ENCODE assay signal across 9 cellular contexts in genomic region chr6:39113788-39114187, GRCh38. TPM values are rescaled to one million over a fixed set of nuclear protein-coding genes. Genes with fewer than 3 reads are reported as not detected.
DNase-seq lines count a peak whose midpoint lies in the region; ATAC-seq and TF ChIP-seq lines count a peak whose summit lies in the region.
"Had no signal": no experiment of that assay in that cellular context is flagged by ENCODE, and none has a peak within 500 bp of the region (broad histone marks: within the 10 kb centered on the region; RNA-seq: fewer than 3 reads in every experiment).

No MANE protein-coding gene starts in this region.

- H3K9me3 Mint-ChIP-seq in activated T-cell treated with anti-CD3 and anti-CD28 coated beads, Interleukin-2, amount 50 U/mL, for 4 hours: no peaks in the 10 kb centered on the region

- H3K4me1 Mint-ChIP-seq in activated T-cell treated with anti-CD3 and anti-CD28 coated beads, Interleukin-2, amount 50 U/mL, for 4 hours (ENCODE audit: low read depth): peaks cover 59% of the 10 kb centered on the region

- H3K36me3 Mint-ChIP-seq in activated T-cell treated with anti-CD3 and anti-CD28 coated beads, Interleukin-2, amount 50 U/mL, for 4 hours (ENCODE audit: insufficient read depth): peaks cover 9% of the 10 kb centered on the region

- H3K9me2 ChIP-seq in hepatocyte (replicated peaks; ENCODE audit: insufficient read depth): no peaks in the 10 kb centered on the region

- peaks cover 24% of the 10 kb centered on the region for H3K79me2 ChIP-seq in hepatocyte

- no peak for TF ChIP-seq POLR2A in stomach (IDR thresholded peaks at IDR 0.05)

- no peak overlapping the region for H2AFZ ChIP-seq in hepatocyte

- no peak for TF ChIP-seq EP300 in stomach (IDR thresholded peaks at IDR 0.05)

- no peaks in the 10 kb centered on the region for H3K9me3 ChIP-seq in WERI-Rb-1 (ENCODE audit: severe bottlenecking)
- no peaks in the 10 kb centered on the region for H3K9me3 ChIP-seq in hepatocyte (ENCODE audit: low read depth)
- H3K9me3 ChIP-seq in stomach: no peaks in the 10 kb centered on the region

- peak overlapping the region; percentile 93 for H3K4me3 Mint-ChIP-seq in activated T-cell treated with anti-CD3 and anti-CD28 coated beads, Interleukin-2, amount 50 U/mL, for 4 hours

- peak overlapping the region; percentile 77 for H3K4me2 ChIP-seq in hepatocyte

- H4K20me1 ChIP-seq in hepatocyte (ENCODE audit: insufficient read depth, poor library complexity, severe bottlenecking): no peaks in the 10 kb centered on the region

- no peak for DNase-seq in activated T-cell treated with anti-CD3 and anti-CD28 coated beads, Interleukin-2, amount 50 U/mL, for 4 hours
- no peak for DNase-seq in activated T-cell treated with anti-CD3 and anti-CD28 coated beads, Interleukin-2, amount 50 U/mL, for 48 hours
- DNase-seq in WERI-Rb-1: no peak
- no peak for DNase-seq in hepatocyte (ENCODE audit: low spot score)
- no peak for DNase-seq in stomach
- DNase-seq in Kasumi-1 (lab: John Stamatoyannopoulos, UW): no peak
- no peak for DNase-seq in NCI-H2029 treated with DMSO at 0.1 percent for 48 hours (lab: John Stamatoyannopoulos, UW)
- DNase-seq: NCI-H345 had no signal

- TF ChIP-seq CTCF in WERI-Rb-1 (IDR thresholded peaks at IDR 0.05; ENCODE audit: low read depth, low read length) (no peak), hepatocyte (IDR thresholded peaks at IDR 0.05; ENCODE audit: poor library complexity) (no peak), stomach (IDR thresholded peaks at IDR 0.05) (no peak)

- H3K36me3 ChIP-seq in WERI-Rb-1 (peaks cover 6% of the 10 kb centered on the region; the same call in 1 of the 2 replicates), hepatocyte (replicated peaks; ENCODE audit: insufficient read depth, low read depth) (no peaks in the 10 kb centered on the region), stomach (peaks cover 10 to 25% (median 16%) of the 10 kb centered on the region in 4 donors)

- peaks cover 24% of the 10 kb centered on the region for H3K27me3 ChIP-seq in WERI-Rb-1 (ENCODE audit: insufficient read depth, low read depth, severe bottlenecking)
- no peaks in the 10 kb centered on the region for H3K27me3 ChIP-seq in hepatocyte
- H3K27me3 ChIP-seq in stomach: no peaks in the 10 kb centered on the region

- H3K27me3 Mint-ChIP-seq in activated T-cell treated with anti-CD3 and anti-CD28 coated beads, Interleukin-2, amount 50 U/mL, for 4 hours (ENCODE audit: low read depth): no peaks in the 10 kb centered on the region

- H3K27ac ChIP-seq in WERI-Rb-1 (no peak overlapping the region), hepatocyte (no peak overlapping the region), stomach (peak overlapping the region in 1 of 5 donors; percentile 95)

- ATAC-seq in activated T-cell treated with anti-CD3 and anti-CD28 coated beads, Interleukin-2, amount 50 U/mL, for 4 hours: no peak
- no peak for ATAC-seq in GM19023 (IDR thresholded peaks at IDR 0.05; ENCODE audit: unreplicated experiment)

- intact Hi-C loops in stomach (cut with DNase I; ENCODE audit: low total_unique reads): no loop called here

- H3K4me3 ChIP-seq in WERI-Rb-1 (ENCODE audit: low read depth, low read length): peak overlapping the region; percentile 89
- peak overlapping the region; percentile 79 for H3K4me3 ChIP-seq in hepatocyte
- H3K4me3 ChIP-seq in stomach: peak overlapping the region; percentile 56 to 77 (median 66)

- WGBS in hepatocyte (ENCODE audit: low lambda C conversion rate, missing lambda C conversion rate): 94% methylated on average over 1 of the region's 1 CpG
- 88 to 97% (median 92%) methylated on average over 1 of the region's 1 CpG for WGBS in stomach, 5 donors

- peaks cover 16% of the 10 kb centered on the region for H3K4me1 ChIP-seq in hepatocyte (ENCODE audit: insufficient read depth)
- H3K4me1 ChIP-seq in stomach: peaks cover 5 to 31% (median 21%) of the 10 kb centered on the region in 4 donors

RNA-seq across cellular contexts. Expression of gene SAYSD1, which starts 1.2 kb away (rescaled TPM):
- total RNA-seq in activated T-cell treated with anti-CD3 and anti-CD28 coated beads, Interleukin-2, amount 50 U/mL, for 4 hours: 10 to 100 TPM; 13.6 to 15.4 (median 13.9) TPM
- total RNA-seq in hepatocyte (20.8 and 23.4 TPM in 2 replicates), stomach (10 to 100 TPM in 2 of 5 donors, 1 to 10 TPM in 3; 1.2 to 24.8 (median 4.9) TPM)
- polyA plus RNA-seq in hepatocyte (15.7 and 16.9 TPM in 2 replicates), stomach (1 to 10 TPM; 6.6 to 9.9 (median 8.9) TPM)
